ENCODE assay signal across 13 cellular contexts in the genomic region with DNA sequence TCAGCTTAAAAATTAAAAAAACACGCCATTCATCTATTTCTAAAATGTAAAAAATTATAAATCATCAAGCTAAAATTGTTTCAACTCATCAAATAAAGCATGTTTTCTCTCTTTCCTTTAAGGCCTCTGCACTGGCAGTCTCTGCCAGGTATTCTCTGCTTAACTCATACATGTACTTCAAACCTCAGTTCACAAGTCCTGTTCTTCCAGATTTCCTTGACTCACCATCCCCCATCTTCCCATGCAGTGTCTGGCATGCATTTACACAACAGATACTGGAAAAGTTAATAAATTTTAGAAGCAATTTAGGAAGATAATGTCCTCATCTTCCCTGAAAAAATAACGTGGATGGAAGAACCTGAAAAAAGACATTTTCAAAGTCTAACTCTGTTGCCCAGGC.
"Had no signal": no experiment of that assay in that cellular context is flagged by ENCODE, and none has a peak within 500 bp of the region (broad histone marks: within the 10 kb centered on the region; RNA-seq: fewer than 3 reads in every experiment).

No MANE protein-coding gene starts in this region.

- H3K9me3 ChIP-seq: adrenal gland, sigmoid colon had no signal

- H3K36me3 ChIP-seq: adrenal gland, sigmoid colon had no signal

- H3K36me3 Mint-ChIP-seq: memory B cell had no signal

- H3K27me3 ChIP-seq: adrenal gland, sigmoid colon had no signal

- H3K27ac Mint-ChIP-seq: memory B cell, nephron, type B pancreatic cell had no signal

- DNase-seq: activated CD4-positive, alpha-beta T cell treated with anti-CD3 and anti-CD28 coated beads, Interleukin-2, amount 50 U/mL, for 48 hours; adrenal gland; central memory CD4-positive, alpha-beta T cell; effector CD8-positive, alpha-beta T cell; left cardiac atrium; sigmoid colon; stimulated activated CD4-positive, alpha-beta T cell treated with anti-CD3 and anti-CD28 coated beads, Interleukin-12 subunit alpha, Interleukin-12 subunit beta, amount 100 ng/mL, for 4 hours; stimulated activated naive CD4-positive, alpha-beta T cell treated with Interleukin-2 at 50 U/mL for 16 hours had no signal

- H3K27me3 Mint-ChIP-seq: memory B cell, type B pancreatic cell had no signal

- H3K4me1 ChIP-seq: adrenal gland, sigmoid colon had no signal

- ATAC-seq: activated CD4-positive, CD25-positive, alpha-beta regulatory T cell treated with anti-CD3 and anti-CD28 coated beads, Interleukin-2, amount 50 U/mL, for 24 hours; left cardiac atrium had no signal

- H3K4me3 ChIP-seq: adrenal gland, coronary artery, sigmoid colon had no signal

- H3K27ac ChIP-seq: adrenal gland, coronary artery, sigmoid colon had no signal

- H3K4me1 Mint-ChIP-seq: nephron had no signal

- H3K9me3 Mint-ChIP-seq: memory B cell, nephron, type B pancreatic cell had no signal

- H3K4me3 Mint-ChIP-seq: memory B cell, nephron, type B pancreatic cell had no signal
